ENCODE assay signal across 8 cellular contexts in the genomic region with DNA sequence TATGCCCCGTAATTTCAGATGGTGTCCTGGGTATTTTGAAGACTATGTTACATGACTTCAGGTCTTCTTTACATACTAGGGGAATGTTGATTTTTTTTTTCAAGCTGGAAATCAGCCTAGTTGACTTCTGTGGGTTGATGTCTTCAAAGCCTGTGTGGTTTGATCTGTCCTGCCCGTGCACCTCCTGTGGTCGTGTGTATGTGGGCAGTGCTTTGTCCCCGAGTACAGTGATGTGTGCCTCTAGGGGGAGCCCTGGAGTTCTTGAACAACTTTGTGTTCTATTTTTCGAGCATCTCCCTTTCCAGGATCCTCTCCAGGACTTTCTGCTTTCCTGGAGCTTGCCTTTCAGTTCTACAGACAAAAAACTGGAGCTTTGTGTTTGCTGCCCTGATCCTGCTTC. TPM values are rescaled to one million over a fixed set of nuclear protein-coding genes. Genes with fewer than 3 reads are reported as not detected.
DNase-seq lines count a peak whose midpoint lies in the region; ATAC-seq, FAIRE-seq and TF ChIP-seq lines count a peak whose summit lies in the region.

No MANE protein-coding gene starts in this region.

- H4K20me1 ChIP-seq in GM12878 (ENCODE audit: control insufficient read depth, insufficient read depth) = no peaks in the 10 kb centered on the region

- 18% methylated on average over 5 of the region's 5 CpGs for WGBS in GM12878 (ENCODE audit: insufficient coverage, insufficient replicate concordance, low lambda C conversion rate, missing lambda C conversion rate)
- WGBS in right lobe of liver (ENCODE audit: insufficient coverage, low coverage, low lambda C conversion rate, missing lambda C conversion rate) = 34% methylated on average over 5 of the region's 5 CpGs

- BruUV-seq in GM12878 (replicated peaks; lab: Mats Ljungman, UMichigan) = no TSS peak

- no peak overlapping the region for H2AFZ ChIP-seq in GM12878 (ENCODE audit: control insufficient read depth, low read depth, low read length)

- no peak for FAIRE-seq in GM12878 (lab: Jason Lieb, UNC)

- TF ChIP-seq POLR2A in GM12878 (IDR thresholded peaks at IDR 0.05; ENCODE audit: low read depth, low read length) (no peak), right lobe of liver (IDR thresholded peaks at IDR 0.05) (no peak)

- TF ChIP-seq CTCF in GM12878 (IDR thresholded peaks at IDR 0.05 in 2 of 3, conservative IDR thresholded peaks at IDR 0.05 in 1 of 3; ENCODE audit: control insufficient read depth in 2 of 3, extremely low read depth in 1 of 3, insufficient read depth in 1 of 3, low read depth in 3 of 3, low read length in 3 of 3) = peak; percentile 32 to 46 (median 35); a peak in 4 of 6 replicates
- TF ChIP-seq CTCF in right lobe of liver (IDR thresholded peaks at IDR 0.05) = peak; percentile 17 to 39 (median 34)

- RAD21 ChIA-PET in GM12878 (lab: Charles Lee; ENCODE audit: unreplicated experiment) = no interaction called here

- no peaks in the 10 kb centered on the region for H3K79me2 ChIP-seq in GM12878 (ENCODE audit: control insufficient read depth, insufficient read depth, low read length)

- SMC1A ChIA-PET in GM12878 (lab: Charles Lee; ENCODE audit: uncharacterized antibody, unreplicated experiment) = no interaction called here

- H3K4me2 ChIP-seq in GM12878 (ENCODE audit: control insufficient read depth, insufficient read depth) = no peak overlapping the region

- in situ Hi-C loops in GM12878 (cut with MboI) = no loop called here

- no peak for TF ChIP-seq EP300 in GM12878 (IDR thresholded peaks at IDR 0.05; ENCODE audit: borderline replicate concordance in 1 of 2, control insufficient read depth in 1 of 2, low read depth in 2 of 2, low read length in 2 of 2)

- peak; percentile 66 for ATAC-seq in GM12878
- ATAC-seq in right lobe of liver = peak; percentile 37 to 50 (median 49)
- ATAC-seq in GM21515 (IDR thresholded peaks at IDR 0.05; ENCODE audit: unreplicated experiment) = no peak
- ATAC-seq in HG02798 (IDR thresholded peaks at IDR 0.05; ENCODE audit: poor library complexity, unreplicated experiment) = no peak

- H3K36me3 ChIP-seq in GM12878 (ENCODE audit: control insufficient read depth in 2 of 2, insufficient read depth in 2 of 2, low read length in 1 of 2) = no peaks in the 10 kb centered on the region
- H3K36me3 ChIP-seq in right lobe of liver = no peaks in the 10 kb centered on the region

- DNase-seq in DMS53 (lab: John Stamatoyannopoulos, UW) (peak; percentile 76), HuH-7 (ENCODE audit: low spot score) (peak; percentile 80), GM12878 (ENCODE audit: low read depth, low spot score) (no peak), right lobe of liver (no peak), NCI-H510A treated with DMSO at 0.1 percent for 48 hours (lab: John Stamatoyannopoulos, UW) (no peak), KG1 (lab: John Stamatoyannopoulos, UW) (no peak)

- intact Hi-C loops in GM12878 (cut with micrococcal nuclease; ENCODE audit: unreplicated experiment) (no loop called here), right lobe of liver (cut with DNase I) (no loop called here)

- POLR2A ChIA-PET in GM12878 (lab: Charles Lee) = no interaction called here

- H3K4me1 ChIP-seq in GM12878 (ENCODE audit: control insufficient read depth, insufficient read depth, low read length) = no peaks in the 10 kb centered on the region
- H3K4me1 ChIP-seq in right lobe of liver = no peaks in the 10 kb centered on the region

- H3K4me3 ChIP-seq in GM12878 = no peak overlapping the region
- no peak overlapping the region for H3K4me3 ChIP-seq in right lobe of liver

- no peak overlapping the region for H3K27ac ChIP-seq in GM12878 (ENCODE audit: control insufficient read depth, insufficient read depth)
- no peak overlapping the region for H3K27ac ChIP-seq in right lobe of liver

- H3K9me3 ChIP-seq in GM12878 (replicated peaks; ENCODE audit: control insufficient read depth, insufficient read depth, low read length) (no peaks in the 10 kb centered on the region; the same call in 2 of the 3 replicates), right lobe of liver (no peaks in the 10 kb centered on the region)

- TF ChIP-seq RAD21 in GM12878 (IDR thresholded peaks at IDR 0.05; ENCODE audit: insufficient read depth, low read depth, low read length) = no peak

- CTCF ChIA-PET in GM12878 (lab: Yijun Ruan, JAX) = no interaction called here

- no peak overlapping the region for H3K9ac ChIP-seq in GM12878 (ENCODE audit: control insufficient read depth, insufficient read depth, low read length)

- no peaks in the 10 kb centered on the region for H3K27me3 ChIP-seq in GM12878 (replicated peaks in 1 of 2; ENCODE audit: control insufficient read depth in 2 of 2, insufficient read depth in 2 of 2, low read length in 1 of 2)
- no peaks in the 10 kb centered on the region for H3K27me3 ChIP-seq in right lobe of liver

TF ChIP-seq in GM12878, 131 proteins besides CTCF, POLR2A, EP300 and RAD21:
- TF ChIP-seq SIN3A (IDR thresholded peaks at IDR 0.05; ENCODE audit: low read depth, low read length) (no peak), POLR2AphosphoS2 (IDR thresholded peaks at IDR 0.05; ENCODE audit: low read depth, low read length) (no peak), ATF7 (IDR thresholded peaks at IDR 0.05; ENCODE audit: low read depth) (no peak), POLR2AphosphoS5 (IDR thresholded peaks at IDR 0.05; ENCODE audit: low read length) (no peak), ZBTB33 (IDR thresholded peaks at IDR 0.05) (no peak), NFIC (IDR thresholded peaks at IDR 0.05; ENCODE audit: low read depth, low read length) (no peak)

RNA-seq across cellular contexts. Expression of gene OBSCN, which starts 28.9 kb away (rescaled TPM):
- total RNA-seq in GM12878 (2013; cell fraction: nucleolus; rRNA removed) = 4.8 and 6.7 TPM in 2 replicates
- total RNA-seq in GM12878 (2014; rRNA removed) (0.11 and 0.34 TPM in 2 replicates), GM12878 (2014; rRNA removed; fragmentation: Illumina TruSeq; extraction: Trizol) (0.04 and 0.05 TPM in 2 replicates), GM12878 (2021) (0.11 and 0.36 TPM in 2 replicates), right lobe of liver (1 to 10 TPM in 5 of 6 experiments, under 1 TPM in 1; 0.43 to 3.5 (median 2.0) TPM)
- 0.04 TPM for polyA plus RNA-seq in GM12878 (2011; ENCODE audit: low read depth)
- polyA plus RNA-seq in GM12878 (2011; rRNA removed) (0.07 and 0.18 TPM in 2 replicates), GM12878 (2014; fragmentation: Illumina TruSeq; extraction: Trizol) (0.03 TPM in 1 of 2 replicates, not detected in the other), GM12878 (2014; fragmentation: Nextera tagmentation; extraction: Ambion mirVana) (not detected), GM12878 (2014; rRNA removed) (0.01 and 0.30 TPM in 2 replicates), GM12878 (2016; fragmentation: Nextera tagmentation; extraction: Ambion mirVana) (under 1 TPM; 0.06 to 0.09 TPM)
- polyA plus RNA-seq in GM12878 (2011; cell fraction: cytosol; rRNA removed) = 0.48 and 0.49 TPM in 2 replicates
- polyA plus RNA-seq in GM12878 (2011; cell fraction: nucleus; rRNA removed) = 1.3 and 2.0 TPM in 2 replicates
- 0.18 and 1.00 TPM in 2 replicates for polyA plus RNA-seq in GM12878 (2012)
- 0.37 and 0.93 TPM in 2 replicates for polyA minus RNA-seq in GM12878 (2011; rRNA and poly(A)+ RNA removed)
- 0.21 and 0.27 TPM in 2 replicates for polyA minus RNA-seq in GM12878 (2011; cell fraction: cytosol; rRNA and poly(A)+ RNA removed)
- polyA minus RNA-seq in GM12878 (2011; cell fraction: nucleus; rRNA and poly(A)+ RNA removed) = 0.48 and 0.86 TPM in 2 replicates

Comparison
In these comparisons a context has a peak if more than half of its experiments do, and no peak if none do; other contexts are left out.
1. DNase-seq: peak in DMS53 (single experiment) and HuH-7 (single experiment); none in GM12878 (single experiment), right lobe of liver (0 of 3), NCI-H510A treated with DMSO at 0.1 percent for 48 hours (single experiment) and KG1 (single experiment).
2. ATAC-seq: peak in GM12878 (single experiment) and right lobe of liver (4 of 4); none in GM21515 (single experiment) and HG02798 (single experiment).